Comparison of ENCODE assay signal across 1 cellular context in the genomic region with DNA sequence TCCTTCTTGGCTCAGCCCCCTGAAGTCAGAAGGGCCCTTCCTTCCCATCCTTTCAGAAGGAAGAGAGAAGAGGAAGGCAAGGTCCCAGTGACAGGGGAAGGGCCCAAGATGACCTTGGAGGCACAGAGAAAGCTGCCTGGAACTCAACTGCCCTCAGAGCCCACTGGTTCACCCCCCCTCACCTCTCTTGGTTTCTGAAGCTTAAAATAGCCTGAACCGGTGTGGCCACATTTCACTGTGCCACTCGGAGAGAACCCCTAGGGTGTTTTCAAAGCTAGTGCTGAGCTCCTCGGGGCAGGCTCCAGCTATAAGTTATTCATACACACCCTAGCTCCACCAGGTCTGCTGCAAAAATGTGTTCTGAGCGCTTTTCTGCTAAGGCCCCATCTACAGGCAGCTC.
TF ChIP-seq lines count a peak whose summit lies in the region.

No MANE protein-coding gene starts in this region.

TF ChIP-seq in GM23338, 12 proteins besides CTCF, POLR2A, EP300 and RAD21 (continued from another document):
- TF ChIP-seq, protein P1, sequence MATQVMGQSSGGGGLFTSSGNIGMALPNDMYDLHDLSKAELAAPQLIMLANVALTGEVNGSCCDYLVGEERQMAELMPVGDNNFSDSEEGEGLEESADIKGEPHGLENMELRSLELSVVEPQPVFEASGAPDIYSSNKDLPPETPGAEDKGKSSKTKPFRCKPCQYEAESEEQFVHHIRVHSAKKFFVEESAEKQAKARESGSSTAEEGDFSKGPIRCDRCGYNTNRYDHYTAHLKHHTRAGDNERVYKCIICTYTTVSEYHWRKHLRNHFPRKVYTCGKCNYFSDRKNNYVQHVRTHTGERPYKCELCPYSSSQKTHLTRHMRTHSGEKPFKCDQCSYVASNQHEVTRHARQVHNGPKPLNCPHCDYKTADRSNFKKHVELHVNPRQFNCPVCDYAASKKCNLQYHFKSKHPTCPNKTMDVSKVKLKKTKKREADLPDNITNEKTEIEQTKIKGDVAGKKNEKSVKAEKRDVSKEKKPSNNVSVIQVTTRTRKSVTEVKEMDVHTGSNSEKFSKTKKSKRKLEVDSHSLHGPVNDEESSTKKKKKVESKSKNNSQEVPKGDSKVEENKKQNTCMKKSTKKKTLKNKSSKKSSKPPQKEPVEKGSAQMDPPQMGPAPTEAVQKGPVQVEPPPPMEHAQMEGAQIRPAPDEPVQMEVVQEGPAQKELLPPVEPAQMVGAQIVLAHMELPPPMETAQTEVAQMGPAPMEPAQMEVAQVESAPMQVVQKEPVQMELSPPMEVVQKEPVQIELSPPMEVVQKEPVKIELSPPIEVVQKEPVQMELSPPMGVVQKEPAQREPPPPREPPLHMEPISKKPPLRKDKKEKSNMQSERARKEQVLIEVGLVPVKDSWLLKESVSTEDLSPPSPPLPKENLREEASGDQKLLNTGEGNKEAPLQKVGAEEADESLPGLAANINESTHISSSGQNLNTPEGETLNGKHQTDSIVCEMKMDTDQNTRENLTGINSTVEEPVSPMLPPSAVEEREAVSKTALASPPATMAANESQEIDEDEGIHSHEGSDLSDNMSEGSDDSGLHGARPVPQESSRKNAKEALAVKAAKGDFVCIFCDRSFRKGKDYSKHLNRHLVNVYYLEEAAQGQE (IDR thresholded peaks at IDR 0.05; ENCODE audit: unreplicated experiment): no peak
- TF ChIP-seq, protein P2, sequence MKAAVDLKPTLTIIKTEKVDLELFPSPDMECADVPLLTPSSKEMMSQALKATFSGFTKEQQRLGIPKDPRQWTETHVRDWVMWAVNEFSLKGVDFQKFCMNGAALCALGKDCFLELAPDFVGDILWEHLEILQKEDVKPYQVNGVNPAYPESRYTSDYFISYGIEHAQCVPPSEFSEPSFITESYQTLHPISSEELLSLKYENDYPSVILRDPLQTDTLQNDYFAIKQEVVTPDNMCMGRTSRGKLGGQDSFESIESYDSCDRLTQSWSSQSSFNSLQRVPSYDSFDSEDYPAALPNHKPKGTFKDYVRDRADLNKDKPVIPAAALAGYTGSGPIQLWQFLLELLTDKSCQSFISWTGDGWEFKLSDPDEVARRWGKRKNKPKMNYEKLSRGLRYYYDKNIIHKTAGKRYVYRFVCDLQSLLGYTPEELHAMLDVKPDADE (IDR thresholded peaks at IDR 0.05): no peak
- TF ChIP-seq, protein P3, sequence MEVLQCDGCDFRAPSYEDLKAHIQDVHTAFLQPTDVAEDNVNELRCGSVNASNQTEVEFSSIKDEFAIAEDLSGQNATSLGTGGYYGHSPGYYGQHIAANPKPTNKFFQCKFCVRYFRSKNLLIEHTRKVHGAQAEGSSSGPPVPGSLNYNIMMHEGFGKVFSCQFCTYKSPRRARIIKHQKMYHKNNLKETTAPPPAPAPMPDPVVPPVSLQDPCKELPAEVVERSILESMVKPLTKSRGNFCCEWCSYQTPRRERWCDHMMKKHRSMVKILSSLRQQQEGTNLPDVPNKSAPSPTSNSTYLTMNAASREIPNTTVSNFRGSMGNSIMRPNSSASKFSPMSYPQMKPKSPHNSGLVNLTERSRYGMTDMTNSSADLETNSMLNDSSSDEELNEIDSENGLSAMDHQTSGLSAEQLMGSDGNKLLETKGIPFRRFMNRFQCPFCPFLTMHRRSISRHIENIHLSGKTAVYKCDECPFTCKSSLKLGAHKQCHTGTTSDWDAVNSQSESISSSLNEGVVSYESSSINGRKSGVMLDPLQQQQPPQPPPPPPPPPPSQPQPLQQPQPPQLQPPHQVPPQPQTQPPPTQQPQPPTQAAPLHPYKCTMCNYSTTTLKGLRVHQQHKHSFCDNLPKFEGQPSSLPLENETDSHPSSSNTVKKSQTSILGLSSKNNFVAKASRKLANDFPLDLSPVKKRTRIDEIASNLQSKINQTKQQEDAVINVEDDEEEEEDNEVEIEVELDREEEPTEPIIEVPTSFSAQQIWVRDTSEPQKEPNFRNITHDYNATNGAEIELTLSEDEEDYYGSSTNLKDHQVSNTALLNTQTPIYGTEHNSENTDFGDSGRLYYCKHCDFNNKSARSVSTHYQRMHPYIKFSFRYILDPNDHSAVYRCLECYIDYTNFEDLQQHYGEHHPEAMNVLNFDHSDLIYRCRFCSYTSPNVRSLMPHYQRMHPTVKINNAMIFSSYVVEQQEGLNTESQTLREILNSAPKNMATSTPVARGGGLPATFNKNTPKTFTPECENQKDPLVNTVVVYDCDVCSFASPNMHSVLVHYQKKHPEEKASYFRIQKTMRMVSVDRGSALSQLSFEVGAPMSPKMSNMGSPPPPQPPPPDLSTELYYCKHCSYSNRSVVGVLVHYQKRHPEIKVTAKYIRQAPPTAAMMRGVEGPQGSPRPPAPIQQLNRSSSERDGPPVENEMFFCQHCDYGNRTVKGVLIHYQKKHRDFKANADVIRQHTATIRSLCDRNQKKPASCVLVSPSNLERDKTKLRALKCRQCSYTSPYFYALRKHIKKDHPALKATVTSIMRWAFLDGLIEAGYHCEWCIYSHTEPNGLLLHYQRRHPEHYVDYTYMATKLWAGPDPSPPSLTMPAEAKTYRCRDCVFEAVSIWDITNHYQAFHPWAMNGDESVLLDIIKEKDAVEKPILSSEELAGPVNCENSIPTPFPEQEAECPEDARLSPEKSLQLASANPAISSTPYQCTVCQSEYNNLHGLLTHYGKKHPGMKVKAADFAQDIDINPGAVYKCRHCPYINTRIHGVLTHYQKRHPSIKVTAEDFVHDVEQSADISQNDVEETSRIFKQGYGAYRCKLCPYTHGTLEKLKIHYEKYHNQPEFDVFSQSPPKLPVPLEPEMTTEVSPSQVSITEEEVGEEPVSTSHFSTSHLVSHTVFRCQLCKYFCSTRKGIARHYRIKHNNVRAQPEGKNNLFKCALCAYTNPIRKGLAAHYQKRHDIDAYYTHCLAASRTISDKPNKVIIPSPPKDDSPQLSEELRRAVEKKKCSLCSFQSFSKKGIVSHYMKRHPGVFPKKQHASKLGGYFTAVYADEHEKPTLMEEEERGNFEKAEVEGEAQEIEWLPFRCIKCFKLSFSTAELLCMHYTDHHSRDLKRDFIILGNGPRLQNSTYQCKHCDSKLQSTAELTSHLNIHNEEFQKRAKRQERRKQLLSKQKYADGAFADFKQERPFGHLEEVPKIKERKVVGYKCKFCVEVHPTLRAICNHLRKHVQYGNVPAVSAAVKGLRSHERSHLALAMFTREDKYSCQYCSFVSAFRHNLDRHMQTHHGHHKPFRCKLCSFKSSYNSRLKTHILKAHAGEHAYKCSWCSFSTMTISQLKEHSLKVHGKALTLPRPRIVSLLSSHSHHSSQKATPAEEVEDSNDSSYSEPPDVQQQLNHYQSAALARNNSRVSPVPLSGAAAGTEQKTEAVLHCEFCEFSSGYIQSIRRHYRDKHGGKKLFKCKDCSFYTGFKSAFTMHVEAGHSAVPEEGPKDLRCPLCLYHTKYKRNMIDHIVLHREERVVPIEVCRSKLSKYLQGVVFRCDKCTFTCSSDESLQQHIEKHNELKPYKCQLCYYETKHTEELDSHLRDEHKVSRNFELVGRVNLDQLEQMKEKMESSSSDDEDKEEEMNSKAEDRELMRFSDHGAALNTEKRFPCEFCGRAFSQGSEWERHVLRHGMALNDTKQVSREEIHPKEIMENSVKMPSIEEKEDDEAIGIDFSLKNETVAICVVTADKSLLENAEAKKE (CRISPR knock-in tag; IDR thresholded peaks at IDR 0.05): no peak
- no peak for TF ChIP-seq NANOG (IDR thresholded peaks at IDR 0.05; ENCODE audit: borderline replicate concordance)
